In genomic region chr7:100538348-100538653, GRCh38 we compare ENCODE assay signal across 8 cellular contexts. TPM values are rescaled to one million over a fixed set of nuclear protein-coding genes. Genes with fewer than 3 reads are reported as not detected.
DNase-seq lines count a peak whose midpoint lies in the region; ATAC-seq and TF ChIP-seq lines count a peak whose summit lies in the region.

No MANE protein-coding gene starts in this region.

- H3K4me2 ChIP-seq in OCI-LY3 (ENCODE audit: low read length) (peak overlapping the region; percentile 74), trophoblast cell (ENCODE audit: low read length) (peak overlapping the region; percentile 91)

- H2BK5ac ChIP-seq in trophoblast cell (ENCODE audit: low read depth, low read length, poor library complexity), result no peak overlapping the region

- H2AK5ac ChIP-seq in trophoblast cell (ENCODE audit: low read length), result no peak overlapping the region

- DNase-seq in endodermal cell (no peak), trophoblast cell (no peak)
- no peak for DNase-seq in central memory CD4-positive, alpha-beta T cell

- H3K4me1 ChIP-seq in ES-I3 (ENCODE audit: insufficient read depth, low read length), result peaks cover 19% of the 10 kb centered on the region
- H3K4me1 ChIP-seq in OCI-LY3 (ENCODE audit: low read length), result peaks cover 33% of the 10 kb centered on the region
- no peaks in the 10 kb centered on the region for H3K4me1 ChIP-seq in endodermal cell (ENCODE audit: control insufficient read depth, insufficient read depth, low read length)
- H3K4me1 ChIP-seq in trophoblast cell (ENCODE audit: control insufficient read depth in 1 of 2, insufficient read depth in 2 of 2, low read length in 2 of 2), result peaks cover 2 to 3% of the 10 kb centered on the region in 2 experiments

- peak overlapping the region; percentile 88 for H3K4me3 Mint-ChIP-seq in endodermal cell

- H2BK120ac ChIP-seq in trophoblast cell (ENCODE audit: insufficient read depth, low read length, poor library complexity), result no peak overlapping the region

- no peak overlapping the region for H2BK12ac ChIP-seq in trophoblast cell (ENCODE audit: low read length)

- ATAC-seq in HG02885 (IDR thresholded peaks at IDR 0.05; ENCODE audit: poor library complexity, unreplicated experiment), result no peak
- ATAC-seq in HG02970 (IDR thresholded peaks at IDR 0.05; ENCODE audit: low FRiP score, unreplicated experiment), result no peak
- no peak for ATAC-seq in GM19467 (IDR thresholded peaks at IDR 0.05; ENCODE audit: unreplicated experiment)

- peaks cover 33% of the 10 kb centered on the region for H3K79me2 ChIP-seq in OCI-LY3 (ENCODE audit: low read length)
- H3K79me2 ChIP-seq in trophoblast cell (ENCODE audit: control insufficient read depth, insufficient read depth, low read length, poor library complexity), result no peaks in the 10 kb centered on the region

- H3K9ac ChIP-seq in ES-I3 (ENCODE audit: low read depth, low read length), result peak overlapping the region; percentile 56; the same call in 1 of the 2 replicates
- H3K9ac ChIP-seq in OCI-LY3 (ENCODE audit: low read length), result peak overlapping the region; percentile 60
- H3K9ac ChIP-seq in endodermal cell (ENCODE audit: extremely low read depth, low read length, poor library complexity, severe bottlenecking), result peak overlapping the region; percentile 44
- no peak overlapping the region for H3K9ac ChIP-seq in trophoblast cell (ENCODE audit: low read length)

- peak overlapping the region; percentile 46 for H4K8ac ChIP-seq in trophoblast cell (ENCODE audit: low read depth, low read length)

- no peaks in the 10 kb centered on the region for H3K9me3 Mint-ChIP-seq in endodermal cell

- no peak overlapping the region for H3K23ac ChIP-seq in trophoblast cell (ENCODE audit: low read length)

- no peak overlapping the region for H3K18ac ChIP-seq in trophoblast cell (ENCODE audit: low read length)

- H3K36me3 ChIP-seq in ES-I3 (ENCODE audit: insufficient read depth, low read length), result no peaks in the 10 kb centered on the region
- peaks cover 6% of the 10 kb centered on the region for H3K36me3 ChIP-seq in OCI-LY3 (replicated peaks; ENCODE audit: low read depth, low read length)
- H3K36me3 ChIP-seq in endodermal cell (ENCODE audit: control insufficient read depth, insufficient read depth, low read length), result no peaks in the 10 kb centered on the region
- H3K36me3 ChIP-seq in trophoblast cell (ENCODE audit: control insufficient read depth in 1 of 2, insufficient read depth in 2 of 2, low read length in 2 of 2), result no peaks in the 10 kb centered on the region

- no peak overlapping the region for H3K14ac ChIP-seq in trophoblast cell (ENCODE audit: low read length)

- peaks cover 1% of the 10 kb centered on the region for H3K27me3 Mint-ChIP-seq in endodermal cell (ENCODE audit: insufficient read depth)

- H4K91ac ChIP-seq in trophoblast cell (ENCODE audit: low read depth, low read length), result no peak overlapping the region

- H3K9me3 ChIP-seq in ES-I3 (ENCODE audit: control insufficient read depth, insufficient read depth, low read length), result no peaks in the 10 kb centered on the region
- H3K9me3 ChIP-seq in OCI-LY3 (ENCODE audit: insufficient read depth, low read length), result no peaks in the 10 kb centered on the region
- H3K9me3 ChIP-seq in endodermal cell (ENCODE audit: control insufficient read depth, low read length), result no peaks in the 10 kb centered on the region
- H3K9me3 ChIP-seq in trophoblast cell (ENCODE audit: insufficient read depth, low read depth, low read length), result no peaks in the 10 kb centered on the region

- H3K4me1 Mint-ChIP-seq in endodermal cell, result peaks cover 24% of the 10 kb centered on the region

- H3K4me3 ChIP-seq in OCI-LY3 (ENCODE audit: low read length) (peak overlapping the region; percentile 72), endodermal cell (ENCODE audit: low read length) (peak overlapping the region; percentile 96), trophoblast cell (ENCODE audit: low read depth, low read length) (peak overlapping the region; percentile 2)

- no peaks in the 10 kb centered on the region for H3K79me1 ChIP-seq in trophoblast cell (ENCODE audit: low read length)

- peak overlapping the region; percentile 49 for H3K27ac Mint-ChIP-seq in endodermal cell

- H3K4ac ChIP-seq in trophoblast cell (ENCODE audit: low read depth, low read length), result no peak overlapping the region

- H3K27me3 ChIP-seq in OCI-LY3 (ENCODE audit: low read depth, low read length), result no peaks in the 10 kb centered on the region
- no peaks in the 10 kb centered on the region for H3K27me3 ChIP-seq in endodermal cell (ENCODE audit: control insufficient read depth, insufficient read depth, low read length, poor library complexity, severe bottlenecking)
- H3K27me3 ChIP-seq in trophoblast cell (ENCODE audit: insufficient read depth, low read length), result no peaks in the 10 kb centered on the region

- no peaks in the 10 kb centered on the region for H3K36me3 Mint-ChIP-seq in endodermal cell (ENCODE audit: low read depth)

- H2AFZ ChIP-seq in OCI-LY3 (ENCODE audit: low read depth, low read length), result peak overlapping the region; percentile 68; the same call in 1 of the 2 replicates
- peak overlapping the region; percentile 74 for H2AFZ ChIP-seq in trophoblast cell (ENCODE audit: insufficient read depth, low read length, poor library complexity)

- H4K12ac ChIP-seq in trophoblast cell (ENCODE audit: low read depth, low read length), result no peak overlapping the region

- WGBS in endodermal cell (ENCODE audit: insufficient coverage in 1 of 2, insufficient read length in 1 of 2), 2 experiments, result 19 to 24% methylated on average over 8 of the region's 8 CpGs
- no CpG with 5 or more reads among the region's 8 CpGs for WGBS in trophoblast cell (ENCODE audit: extremely low coverage, insufficient coverage, insufficient read length)

- no peaks in the 10 kb centered on the region for H4K20me1 ChIP-seq in OCI-LY3 (ENCODE audit: insufficient read depth, low read length)

- TF ChIP-seq CTCF in OCI-LY3 (IDR thresholded peaks at IDR 0.05; ENCODE audit: low read depth, low read length) (no peak), endodermal cell (conservative IDR thresholded peaks at IDR 0.05) (no peak)

- H3K27ac ChIP-seq in OCI-LY3 (ENCODE audit: low read length) (peak overlapping the region; percentile 44), endodermal cell (ENCODE audit: low read depth, low read length) (no peak overlapping the region), trophoblast cell (ENCODE audit: low read depth, low read length) (no peak overlapping the region)

RNA-seq across cellular contexts. Expression of gene AGFG2, which starts 0.7 kb away (rescaled TPM):
- 10 to 100 TPM in 1 of 2 donors, 1 to 10 TPM in 1; 8.5 to 28.9 TPM for total RNA-seq in endodermal cell
- 6.1 TPM for polyA plus RNA-seq in endodermal cell (2013, experiment 1 of 2)
- 11.2 TPM for polyA plus RNA-seq in endodermal cell (2013, experiment 2 of 2)
- 3.0 TPM in 2 replicates for polyA plus RNA-seq in trophoblast cell (2013)

RNA-seq across cellular contexts. Expression of gene SAP25, which starts 35.4 kb away (rescaled TPM):
- total RNA-seq in endodermal cell, result 1 to 10 TPM; 5.8 to 6.3 TPM
- 5.6 TPM for polyA plus RNA-seq in endodermal cell (2013, experiment 1 of 2)
- polyA plus RNA-seq in endodermal cell (2013, experiment 2 of 2), result 4.6 TPM
- polyA plus RNA-seq in trophoblast cell (2013), result 1.4 and 2.0 TPM in 2 replicates

RNA-seq across cellular contexts. Expression of gene LRCH4, which starts 47.6 kb away (rescaled TPM):
- total RNA-seq in endodermal cell, result 10 to 100 TPM; 49.4 to 56.0 TPM
- polyA plus RNA-seq in endodermal cell (2013, experiment 1 of 2), result 50.6 TPM
- polyA plus RNA-seq in endodermal cell (2013, experiment 2 of 2), result 40.0 TPM
- 37.0 and 40.0 TPM in 2 replicates for polyA plus RNA-seq in trophoblast cell (2013)

RNA-seq across cellular contexts. Expression of gene FBXO24, which starts 47.8 kb away (rescaled TPM):
- total RNA-seq in endodermal cell, result 1 to 10 TPM; 1.3 to 3.0 TPM
- polyA plus RNA-seq in endodermal cell (2013, experiment 1 of 2), result 2.4 TPM
- 1.4 TPM for polyA plus RNA-seq in endodermal cell (2013, experiment 2 of 2)
- 0.29 and 0.47 TPM in 2 replicates for polyA plus RNA-seq in trophoblast cell (2013)

RNA-seq across cellular contexts. Expression of gene NYAP1, which starts 54.6 kb away (rescaled TPM):
- 1 to 10 TPM; 7.9 to 9.3 TPM for total RNA-seq in endodermal cell
- 10.5 TPM for polyA plus RNA-seq in endodermal cell (2013, experiment 1 of 2)
- polyA plus RNA-seq in endodermal cell (2013, experiment 2 of 2), result 11.1 TPM
- 0.76 and 0.81 TPM in 2 replicates for polyA plus RNA-seq in trophoblast cell (2013)

Comparison
In these comparisons a context has a peak if more than half of its experiments do, and no peak if none do; other contexts are left out.
1. H3K4me3 ChIP-seq: peak in every context shown above with its lines; median percentile 96 in endodermal cell; 72 in OCI-LY3; 2 in trophoblast cell.